In genomic region chr11:117836077-117836960, GRCh38 we compare ENCODE assay signal across 17 cellular contexts. TPM values are rescaled to one million over a fixed set of nuclear protein-coding genes. Genes with fewer than 3 reads are reported as not detected.
DNase-seq lines count a peak whose midpoint lies in the region; ATAC-seq and TF ChIP-seq lines count a peak whose summit lies in the region.
"Had no signal": no experiment of that assay in that cellular context is flagged by ENCODE, and none has a peak within 500 bp of the region (broad histone marks: within the 10 kb centered on the region; RNA-seq: fewer than 3 reads in every experiment).

No MANE protein-coding gene starts in this region.

- H3K36me3 ChIP-seq in mucosa of descending colon (ENCODE audit: low read depth), result no peaks in the 10 kb centered on the region
- H3K36me3 ChIP-seq: esophagus squamous epithelium had no signal

- H3K4me3 ChIP-seq in mucosa of descending colon, result no peak overlapping the region
- H3K4me3 ChIP-seq: esophagus squamous epithelium, psoas muscle had no signal

- ATAC-seq in mucosa of descending colon (no peak), GM19463 (IDR thresholded peaks at IDR 0.05; ENCODE audit: unreplicated experiment) (no peak), GM19351 (IDR thresholded peaks at IDR 0.05; ENCODE audit: unreplicated experiment) (no peak)
- ATAC-seq: psoas muscle had no signal

- DNase-seq in activated T-cell treated with anti-CD3 and anti-CD28 coated beads, Interleukin-2, amount 50 U/mL, for 48 hours, result peak; percentile 4 to 7
- no peak for DNase-seq in activated T-cell treated with anti-CD3 and anti-CD28 coated beads, Interleukin-2, amount 50 U/mL, for 24 hours
- DNase-seq in mucosa of descending colon (peak in 2 of 3 donors; percentile 10 to 18), ureter (ENCODE audit: low spot score) (peak; percentile 39), KG1 (lab: John Stamatoyannopoulos, UW) (no peak)
- DNase-seq: activated CD4-positive, alpha-beta T cell treated with anti-CD3 and anti-CD28 coated beads, Interleukin-2, amount 50 U/mL, for 1 hour; amygdala; esophagus squamous epithelium; GDM1; NCI-H2107; NCI-H774; psoas muscle; T-helper 9 cell had no signal

- H3K4me1 ChIP-seq in mucosa of descending colon (ENCODE audit: low read depth), result no peaks in the 10 kb centered on the region

- no peaks in the 10 kb centered on the region for H3K9me3 Mint-ChIP-seq in activated T-cell treated with anti-CD3 and anti-CD28 coated beads, Interleukin-2, amount 50 U/mL, for 24 hours
- no peaks in the 10 kb centered on the region for H3K9me3 Mint-ChIP-seq in dendritic cell treated with granulocyte-macrophage colony-stimulating factor and Interleukin-4, amounts not matched to agents 40 ng/mL and 50 ng/mL, for 4 days
- H3K9me3 Mint-ChIP-seq: activated T-helper 2 cell treated with anti-CD3 and anti-CD28 coated beads, Interferon-gamma antibody, Interleukin-2, Interleukin-4, amounts not matched to agents 10 μg/mL and 5 μg/mL and 100 μg/mL, durations not matched to agents 14 hours and 24 hours and 36 hours had no signal

- H3K4me3 Mint-ChIP-seq in activated T-cell treated with anti-CD3 and anti-CD28 coated beads, Interleukin-2, amount 50 U/mL, for 24 hours, result no peak overlapping the region
- peak overlapping the region; percentile 4 for H3K4me3 Mint-ChIP-seq in dendritic cell treated with granulocyte-macrophage colony-stimulating factor and Interleukin-4, amounts not matched to agents 40 ng/mL and 50 ng/mL, for 4 days

- no peak overlapping the region for H3K27ac Mint-ChIP-seq in activated T-cell treated with anti-CD3 and anti-CD28 coated beads, Interleukin-2, amount 50 U/mL, for 24 hours
- H3K27ac Mint-ChIP-seq in dendritic cell treated with granulocyte-macrophage colony-stimulating factor and Interleukin-4, amounts not matched to agents 40 ng/mL and 50 ng/mL, for 4 days, result peak overlapping the region; percentile 39
- H3K27ac Mint-ChIP-seq: activated T-helper 2 cell treated with anti-CD3 and anti-CD28 coated beads, Interferon-gamma antibody, Interleukin-2, Interleukin-4, amounts not matched to agents 10 μg/mL and 5 μg/mL and 100 μg/mL, durations not matched to agents 14 hours and 24 hours and 36 hours had no signal

- H3K36me3 Mint-ChIP-seq in activated T-cell treated with anti-CD3 and anti-CD28 coated beads, Interleukin-2, amount 50 U/mL, for 24 hours (ENCODE audit: low read depth), result no peaks in the 10 kb centered on the region
- H3K36me3 Mint-ChIP-seq in dendritic cell treated with granulocyte-macrophage colony-stimulating factor and Interleukin-4, amounts not matched to agents 40 ng/mL and 50 ng/mL, for 4 days (ENCODE audit: low read depth), result no peaks in the 10 kb centered on the region

- H3K4me1 Mint-ChIP-seq in activated T-cell treated with anti-CD3 and anti-CD28 coated beads, Interleukin-2, amount 50 U/mL, for 24 hours (ENCODE audit: low read depth), result peaks cover 9% of the 10 kb centered on the region
- H3K4me1 Mint-ChIP-seq in dendritic cell treated with granulocyte-macrophage colony-stimulating factor and Interleukin-4, amounts not matched to agents 40 ng/mL and 50 ng/mL, for 4 days (ENCODE audit: low read depth), result peaks cover 86% of the 10 kb centered on the region

- no peaks in the 10 kb centered on the region for H3K9me3 ChIP-seq in mucosa of descending colon
- H3K9me3 ChIP-seq: esophagus squamous epithelium, psoas muscle had no signal

- no peak for TF ChIP-seq CTCF in mucosa of descending colon (IDR thresholded peaks at IDR 0.05)

- no peaks in the 10 kb centered on the region for H3K27me3 Mint-ChIP-seq in activated T-cell treated with anti-CD3 and anti-CD28 coated beads, Interleukin-2, amount 50 U/mL, for 24 hours
- peaks cover 6% of the 10 kb centered on the region for H3K27me3 Mint-ChIP-seq in dendritic cell treated with granulocyte-macrophage colony-stimulating factor and Interleukin-4, amounts not matched to agents 40 ng/mL and 50 ng/mL, for 4 days

- intact Hi-C loops in dendritic cell treated with granulocyte-macrophage colony-stimulating factor and Interleukin-4, amounts not matched to agents 40 ng/mL and 50 ng/mL, for 4 days (cut with micrococcal nuclease), result no loop called here
- intact Hi-C loops in mucosa of descending colon (cut with DNase I, micrococcal nuclease), result loop anchor here in 1 of 2 donors (10.0 kb wide), 1 partner anchor 218 kb away; no protein-coding TSS in a partner anchor

RNA-seq across cellular contexts. Expression of gene FXYD2, which starts 11.8 kb away (rescaled TPM):
- total RNA-seq in mucosa of descending colon, result 1 to 10 TPM; 1.2 to 9.1 (median 1.5) TPM
- 1.6 TPM for total RNA-seq in ureter

RNA-seq across cellular contexts. Expression of gene DSCAML1, which starts 39.3 kb away (rescaled TPM):
- 1 to 10 TPM; 5.0 to 5.5 (median 5.3) TPM for total RNA-seq in mucosa of descending colon
- total RNA-seq in ureter, result 0.81 TPM
- total RNA-seq: activated T-helper 2 cell treated with anti-CD3 and anti-CD28 coated beads, Interferon-gamma antibody, Interleukin-2, Interleukin-4, amounts not matched to agents 10 μg/mL and 5 μg/mL and 100 μg/mL, durations not matched to agents 14 hours and 24 hours and 36 hours had no signal

RNA-seq across cellular contexts. Expression of gene FXYD6, which starts 40.1 kb away (rescaled TPM):
- total RNA-seq in mucosa of descending colon, result 100 to 1,000 TPM in 1 of 3 donors, 10 to 100 TPM in 2; 10.2 to 246 (median 15.9) TPM
- total RNA-seq in ureter, result 41.8 TPM

Comparison
In these comparisons a context has a peak if more than half of its experiments do, and no peak if none do; other contexts are left out.
1. DNase-seq: peak in activated T-cell treated with anti-CD3 and anti-CD28 coated beads, Interleukin-2, amount 50 U/mL, for 48 hours (2 of 2), mucosa of descending colon (2 of 3) and ureter (single experiment); none in activated T-cell treated with anti-CD3 and anti-CD28 coated beads, Interleukin-2, amount 50 U/mL, for 24 hours (single experiment) and KG1 (single experiment).